Comparison of ENCODE assay signal across 1 cellular context in the genomic region with DNA sequence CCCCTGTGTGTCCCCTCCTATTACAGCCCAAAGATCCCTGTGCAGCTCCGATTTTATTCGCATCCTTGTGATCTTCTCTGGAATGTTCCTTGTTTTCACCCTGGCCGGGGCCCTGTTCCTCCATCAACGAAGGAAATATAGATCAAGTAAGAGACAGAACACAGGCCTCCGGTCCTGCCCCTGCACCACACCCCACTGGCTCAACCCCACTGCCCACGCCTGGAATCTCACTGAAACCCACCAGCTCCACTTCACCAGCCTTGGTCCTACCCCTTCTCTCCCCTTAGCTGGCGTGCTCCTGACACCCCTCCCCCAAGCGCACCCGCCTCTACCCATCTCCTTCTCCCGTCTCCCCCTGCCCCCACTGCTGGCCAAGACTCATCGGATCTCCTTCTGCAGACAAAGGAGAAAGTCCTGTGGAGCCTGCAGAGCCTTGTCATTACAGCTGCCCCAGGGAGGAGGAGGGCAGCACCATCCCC.
TF ChIP-seq lines count a peak whose summit lies in the region.

No MANE protein-coding gene starts in this region.

TF ChIP-seq in GM12878, 131 proteins besides CTCF, POLR2A, EP300 and RAD21:
- TF ChIP-seq, protein P1, sequence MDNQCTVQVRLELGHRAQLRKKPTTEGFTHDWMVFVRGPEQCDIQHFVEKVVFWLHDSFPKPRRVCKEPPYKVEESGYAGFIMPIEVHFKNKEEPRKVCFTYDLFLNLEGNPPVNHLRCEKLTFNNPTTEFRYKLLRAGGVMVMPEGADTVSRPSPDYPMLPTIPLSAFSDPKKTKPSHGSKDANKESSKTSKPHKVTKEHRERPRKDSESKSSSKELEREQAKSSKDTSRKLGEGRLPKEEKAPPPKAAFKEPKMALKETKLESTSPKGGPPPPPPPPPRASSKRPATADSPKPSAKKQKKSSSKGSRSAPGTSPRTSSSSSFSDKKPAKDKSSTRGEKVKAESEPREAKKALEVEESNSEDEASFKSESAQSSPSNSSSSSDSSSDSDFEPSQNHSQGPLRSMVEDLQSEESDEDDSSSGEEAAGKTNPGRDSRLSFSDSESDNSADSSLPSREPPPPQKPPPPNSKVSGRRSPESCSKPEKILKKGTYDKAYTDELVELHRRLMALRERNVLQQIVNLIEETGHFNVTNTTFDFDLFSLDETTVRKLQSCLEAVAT (IDR thresholded peaks at IDR 0.05), result peak; percentile 78
- TF ChIP-seq TARDBP (IDR thresholded peaks at IDR 0.05; ENCODE audit: borderline replicate concordance) (0 out of 2 replicates have a peak, but pooled peaks have one; percentile 11), ZNF24 (IDR thresholded peaks at IDR 0.05) (no peak), CBFB (IDR thresholded peaks at IDR 0.05; ENCODE audit: low read depth) (0 out of 2 replicates have a peak, but pooled peaks have one; percentile 2), CHD2 (IDR thresholded peaks at IDR 0.05; ENCODE audit: borderline replicate concordance, low read depth, low read length) (peak; percentile 73; the same call in 1 of the 2 replicates), NBN (IDR thresholded peaks at IDR 0.05) (peak; percentile 40; the same call in 1 of the 2 replicates), FOS (IDR thresholded peaks at IDR 0.05; ENCODE audit: borderline replicate concordance, extremely low read depth, insufficient read length) (no peak)
- TF ChIP-seq, protein P2, sequence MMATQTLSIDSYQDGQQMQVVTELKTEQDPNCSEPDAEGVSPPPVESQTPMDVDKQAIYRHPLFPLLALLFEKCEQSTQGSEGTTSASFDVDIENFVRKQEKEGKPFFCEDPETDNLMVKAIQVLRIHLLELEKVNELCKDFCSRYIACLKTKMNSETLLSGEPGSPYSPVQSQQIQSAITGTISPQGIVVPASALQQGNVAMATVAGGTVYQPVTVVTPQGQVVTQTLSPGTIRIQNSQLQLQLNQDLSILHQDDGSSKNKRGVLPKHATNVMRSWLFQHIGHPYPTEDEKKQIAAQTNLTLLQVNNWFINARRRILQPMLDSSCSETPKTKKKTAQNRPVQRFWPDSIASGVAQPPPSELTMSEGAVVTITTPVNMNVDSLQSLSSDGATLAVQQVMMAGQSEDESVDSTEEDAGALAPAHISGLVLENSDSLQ (IDR thresholded peaks at IDR 0.05), result no peak
TF ChIP-seq in GM12878: peak in this region for 5.
